In the genomic region with DNA sequence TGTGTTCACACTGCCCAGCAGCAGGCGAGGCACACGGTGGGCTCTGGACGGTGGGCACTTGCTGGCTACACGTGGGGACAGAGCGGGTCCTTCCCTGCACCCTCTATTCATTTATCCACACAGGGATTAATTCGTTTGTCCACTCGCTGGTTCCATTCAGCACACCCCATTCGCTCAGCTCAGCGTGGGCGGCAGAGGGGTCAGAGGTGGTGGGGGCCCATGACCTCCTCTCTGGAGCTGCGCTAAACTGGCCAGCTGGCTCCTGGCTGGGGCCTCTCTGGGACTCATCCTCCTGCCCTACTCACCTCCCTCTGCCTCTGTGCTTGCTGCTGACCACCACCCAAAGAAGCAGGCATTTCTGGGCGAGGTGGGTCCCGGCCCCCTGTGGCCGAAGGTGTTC, we compare ENCODE assay signal across 22 cellular contexts. TPM values are rescaled to one million over a fixed set of nuclear protein-coding genes. Genes with fewer than 3 reads are reported as not detected.
DNase-seq lines count a peak whose midpoint lies in the region; ATAC-seq, FAIRE-seq and TF ChIP-seq lines count a peak whose summit lies in the region.
"Had no signal": no experiment of that assay in that cellular context is flagged by ENCODE, and none has a peak within 500 bp of the region (broad histone marks: within the 10 kb centered on the region; RNA-seq: fewer than 3 reads in every experiment).

No MANE protein-coding gene starts in this region.

- no peak overlapping the region for H3K4me3 Mint-ChIP-seq in Caco-2 (ENCODE audit: unreplicated experiment)
- peak overlapping the region; percentile 8 for H3K4me3 Mint-ChIP-seq in nephron progenitor cell
- H3K4me3 Mint-ChIP-seq: CD4-positive, alpha-beta memory T cell had no signal

- peak overlapping the region; percentile 38 for H3K4ac ChIP-seq in neuronal stem cell (ENCODE audit: low read length)

- no peak overlapping the region for H3K9ac ChIP-seq in neuronal stem cell (ENCODE audit: low read depth, low read length, poor library complexity)

- no TSS peak for BruUV-seq in Caco-2 (replicated peaks; lab: Mats Ljungman, UMichigan)

- H2BK15ac ChIP-seq in neuronal stem cell (ENCODE audit: low read length), result peak overlapping the region; percentile 38

- H2BK5ac ChIP-seq in neuronal stem cell (ENCODE audit: low read length), result peak overlapping the region; percentile 69

- peak overlapping the region; percentile 84 for H3K14ac ChIP-seq in neuronal stem cell (ENCODE audit: low read length)

- FAIRE-seq in HTR-8/SVneo (lab: Jason Lieb, UNC), result peak; percentile 69
- FAIRE-seq: A549, GM12878, GM19239 had no signal

- WGBS in neuronal stem cell (ENCODE audit: extremely low coverage in 2 of 2, insufficient read length in 2 of 2, insufficient replicate concordance in 1 of 2), 2 donors, result no CpG with 5 or more reads among the region's 14 CpGs

- no peaks in the 10 kb centered on the region for H3K36me3 ChIP-seq in Caco-2 (ENCODE audit: control insufficient read depth, insufficient read depth, low read length)
- H3K36me3 ChIP-seq in neuronal stem cell (replicated peaks in 1 of 2; ENCODE audit: control insufficient read depth in 2 of 2, insufficient read depth in 2 of 2, low read length in 2 of 2), result no peaks in the 10 kb centered on the region

- DNase-seq in Caco-2, result no peak
- DNase-seq in HTR-8/SVneo (ENCODE audit: insufficient read length, low spot score), result no peak
- DNase-seq in nephron progenitor cell, result peak; percentile 51
- DNase-seq in neuronal stem cell (ENCODE audit: low spot score), result peak; percentile 33
- no peak for DNase-seq in AML-193 (lab: John Stamatoyannopoulos, UW)
- DNase-seq in activated CD8-positive, alpha-beta memory T cell treated with anti-CD3 and anti-CD28 coated beads, Interleukin-2, amount 50 U/mL, for 48 hours, result no peak
- DNase-seq: 8988T; ACHN; C1 segment of cervical spinal cord; CD4-positive, alpha-beta memory T cell; COR-L47; DMS79; EL; GDM1; GOT3; H7 had no signal

- no peak overlapping the region for H3K27ac ChIP-seq in neuronal stem cell (replicated peaks; ENCODE audit: low read length)
- H3K27ac ChIP-seq: A549 had no signal

- H3K23ac ChIP-seq in neuronal stem cell (ENCODE audit: low read depth, low read length, poor library complexity), result no peak overlapping the region

- H3K4me1 ChIP-seq in Caco-2 (peaks cover 43% of the 10 kb centered on the region), neuronal stem cell (ENCODE audit: control insufficient read depth in 2 of 2, insufficient read depth in 1 of 2, low read depth in 1 of 2, low read length in 2 of 2) (peaks cover 9 to 17% of the 10 kb centered on the region in 2 donors)
- H3K4me1 ChIP-seq: A549 had no signal

- peak overlapping the region; percentile 21 for H2AFZ ChIP-seq in neuronal stem cell (ENCODE audit: low read length)

- H3K9me3 Mint-ChIP-seq in Caco-2 (ENCODE audit: unreplicated experiment), result no peaks in the 10 kb centered on the region
- H3K9me3 Mint-ChIP-seq in nephron progenitor cell, result no peaks in the 10 kb centered on the region
- H3K9me3 Mint-ChIP-seq: CD4-positive, alpha-beta memory T cell had no signal

- H3K27ac Mint-ChIP-seq in Caco-2 (ENCODE audit: unreplicated experiment), result peak overlapping the region; percentile 51
- no peak overlapping the region for H3K27ac Mint-ChIP-seq in nephron progenitor cell
- H3K27ac Mint-ChIP-seq: CD4-positive, alpha-beta memory T cell had no signal

- H4K91ac ChIP-seq in neuronal stem cell (ENCODE audit: low read depth, low read length, poor library complexity), result no peak overlapping the region

- no peaks in the 10 kb centered on the region for H3K79me1 ChIP-seq in neuronal stem cell (ENCODE audit: low read depth, low read length)

- no peak overlapping the region for H2BK120ac ChIP-seq in neuronal stem cell (ENCODE audit: low read depth, low read length)

- POLR2A ChIA-PET in Caco-2 (lab: Charles Lee), result no interaction called here

- CTCF ChIA-PET in Caco-2 (lab: Charles Lee), result interaction anchor here (1.1 kb wide), 1 partner anchor 30 kb away, joined by 3 read pairs; no protein-coding TSS in a partner anchor

- peaks cover 21% of the 10 kb centered on the region for H3K4me1 Mint-ChIP-seq in Caco-2 (ENCODE audit: low read depth, unreplicated experiment)
- H3K4me1 Mint-ChIP-seq in nephron progenitor cell, result peaks cover 42% of the 10 kb centered on the region
- H3K4me1 Mint-ChIP-seq: CD4-positive, alpha-beta memory T cell had no signal

- H3K27me3 Mint-ChIP-seq in Caco-2 (ENCODE audit: insufficient read depth, unreplicated experiment) (no peaks in the 10 kb centered on the region), nephron progenitor cell (ENCODE audit: low read depth, poor library complexity) (peaks cover 9% of the 10 kb centered on the region)

- intact Hi-C loops in Caco-2 (cut with micrococcal nuclease; ENCODE audit: unreplicated experiment), result loop anchor here (2.0 kb wide), 1 partner anchor 18 kb away; no protein-coding TSS in a partner anchor

- H3K9me3 ChIP-seq in Caco-2, result no peaks in the 10 kb centered on the region
- no peaks in the 10 kb centered on the region for H3K9me3 ChIP-seq in neuronal stem cell (replicated peaks in 1 of 2; ENCODE audit: control insufficient read depth in 2 of 2, insufficient read depth in 1 of 2, low read depth in 1 of 2, low read length in 2 of 2)
- H3K9me3 ChIP-seq: A549 had no signal

- H2BK12ac ChIP-seq in neuronal stem cell (ENCODE audit: low read length), result no peak overlapping the region

- H3K27me3 ChIP-seq in Caco-2 (replicated peaks; ENCODE audit: control insufficient read depth, insufficient read depth, low read length), result no peaks in the 10 kb centered on the region
- peaks cover 0 to 33% (median 0%) of the 10 kb centered on the region in 3 experiments for H3K27me3 ChIP-seq in neuronal stem cell (ENCODE audit: control insufficient read depth in 3 of 3, insufficient read depth in 3 of 3, low read depth in 1 of 3, low read length in 3 of 3)

- peak overlapping the region; percentile 90 for H3K18ac ChIP-seq in neuronal stem cell (ENCODE audit: low read length)

- no peak for ATAC-seq in GM21717 (IDR thresholded peaks at IDR 0.05; ENCODE audit: unreplicated experiment)
- ATAC-seq: HCT116 had no signal

- H3K4me3 ChIP-seq in Caco-2 (ENCODE audit: low read depth, low read length) (no peak overlapping the region), neuronal stem cell (ENCODE audit: low read length in 2 of 2) (no peak overlapping the region)
- H3K4me3 ChIP-seq: A549, GM12878 had no signal

- peak overlapping the region; percentile 99 for H2AK5ac ChIP-seq in neuronal stem cell (ENCODE audit: low read depth, low read length)

- TF ChIP-seq CTCF in Caco-2 (IDR thresholded peaks at IDR 0.05; ENCODE audit: insufficient read depth in 1 of 2, low read depth in 1 of 2, low read length in 1 of 2, severe bottlenecking in 1 of 2, unreplicated experiment in 1 of 2), result no peak
- TF ChIP-seq CTCF in nephron progenitor cell (IDR thresholded peaks at IDR 0.05), result no peak

- no peaks in the 10 kb centered on the region for H3K36me3 Mint-ChIP-seq in Caco-2 (ENCODE audit: insufficient read depth, unreplicated experiment)
- H3K36me3 Mint-ChIP-seq in nephron progenitor cell (ENCODE audit: low read depth), result no peaks in the 10 kb centered on the region
- H3K36me3 Mint-ChIP-seq: CD4-positive, alpha-beta memory T cell had no signal

- no peak overlapping the region for H4K8ac ChIP-seq in neuronal stem cell (ENCODE audit: low read depth, low read length)

- H3K4me2 ChIP-seq in neuronal stem cell (ENCODE audit: insufficient read depth, low read length, poor library complexity, severe bottlenecking), result no peak overlapping the region
- H3K4me2 ChIP-seq: A549 had no signal

RNA-seq across cellular contexts. Expression of a gene that starts 21.4 kb away (rescaled TPM):
- total RNA-seq in Caco-2 (2022), result 39.2 and 40.5 TPM in 2 replicates
- polyA plus RNA-seq in neuronal stem cell (2013, experiment 1 of 2), result not detected
- not detected for polyA plus RNA-seq in neuronal stem cell (2013, experiment 2 of 2)
- total RNA-seq: CD4-positive, alpha-beta memory T cell; GM12878; H7 had no signal
- polyA plus RNA-seq: A549; BJ; CD4-positive, alpha-beta memory T cell; GM12878 had no signal

RNA-seq across cellular contexts. Expression of a gene that starts 27.0 kb away (rescaled TPM):
- total RNA-seq in Caco-2 (2022), result 0.12 and 0.25 TPM in 2 replicates
- polyA plus RNA-seq in neuronal stem cell (2013, experiment 1 of 2), result 0.08 TPM
- 0.11 TPM for polyA plus RNA-seq in neuronal stem cell (2013, experiment 2 of 2)
- total RNA-seq: CD4-positive, alpha-beta memory T cell; GM12878 had no signal
- polyA plus RNA-seq: BJ; CD4-positive, alpha-beta memory T cell; GM12878 had no signal

RNA-seq across cellular contexts. Expression of a gene that starts 41.7 kb away (rescaled TPM):
- total RNA-seq in Caco-2 (2022), result 30.7 and 36.4 TPM in 2 replicates
- polyA plus RNA-seq in neuronal stem cell (2013, experiment 1 of 2), result 15.0 TPM
- 14.9 TPM for polyA plus RNA-seq in neuronal stem cell (2013, experiment 2 of 2)

Comparison
In these comparisons a context has a peak if more than half of its experiments do, and no peak if none do; other contexts are left out.
1. DNase-seq: peak in nephron progenitor cell (single experiment) and neuronal stem cell (single experiment); none in Caco-2 (0 of 2), HTR-8/SVneo (single experiment), AML-193 (0 of 2) and activated CD8-positive, alpha-beta memory T cell treated with anti-CD3 and anti-CD28 coated beads, Interleukin-2, amount 50 U/mL, for 48 hours (single experiment).